ENCODE assay signal across 1 cellular context in the genomic region with DNA sequence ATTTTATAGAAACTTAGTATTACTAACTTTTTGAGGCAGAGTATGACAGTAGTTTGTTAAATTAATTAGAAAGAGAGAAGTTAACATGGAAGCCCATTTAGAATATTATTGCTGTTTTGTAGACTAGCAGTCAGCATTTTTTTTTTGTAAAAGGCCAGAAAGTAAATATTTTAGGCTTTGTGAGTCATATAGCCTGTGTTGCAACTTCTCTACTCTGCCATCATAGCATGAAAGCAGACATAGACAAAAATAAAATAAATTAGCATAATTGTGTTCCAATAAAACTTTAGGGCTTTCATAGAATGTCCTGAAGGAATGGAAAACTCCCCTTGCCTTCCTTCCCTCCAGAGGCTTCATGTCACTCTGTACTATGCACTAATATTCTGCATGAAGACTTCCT.
TF ChIP-seq lines count a peak whose summit lies in the region.

No MANE protein-coding gene starts in this region.

TF ChIP-seq in SK-N-SH treated with all-trans-retinoic acid at 6 μM for 48 hours, 23 proteins besides CTCF, POLR2A, EP300 and RAD21 (continued from another document):
- TF ChIP-seq, protein P1, sequence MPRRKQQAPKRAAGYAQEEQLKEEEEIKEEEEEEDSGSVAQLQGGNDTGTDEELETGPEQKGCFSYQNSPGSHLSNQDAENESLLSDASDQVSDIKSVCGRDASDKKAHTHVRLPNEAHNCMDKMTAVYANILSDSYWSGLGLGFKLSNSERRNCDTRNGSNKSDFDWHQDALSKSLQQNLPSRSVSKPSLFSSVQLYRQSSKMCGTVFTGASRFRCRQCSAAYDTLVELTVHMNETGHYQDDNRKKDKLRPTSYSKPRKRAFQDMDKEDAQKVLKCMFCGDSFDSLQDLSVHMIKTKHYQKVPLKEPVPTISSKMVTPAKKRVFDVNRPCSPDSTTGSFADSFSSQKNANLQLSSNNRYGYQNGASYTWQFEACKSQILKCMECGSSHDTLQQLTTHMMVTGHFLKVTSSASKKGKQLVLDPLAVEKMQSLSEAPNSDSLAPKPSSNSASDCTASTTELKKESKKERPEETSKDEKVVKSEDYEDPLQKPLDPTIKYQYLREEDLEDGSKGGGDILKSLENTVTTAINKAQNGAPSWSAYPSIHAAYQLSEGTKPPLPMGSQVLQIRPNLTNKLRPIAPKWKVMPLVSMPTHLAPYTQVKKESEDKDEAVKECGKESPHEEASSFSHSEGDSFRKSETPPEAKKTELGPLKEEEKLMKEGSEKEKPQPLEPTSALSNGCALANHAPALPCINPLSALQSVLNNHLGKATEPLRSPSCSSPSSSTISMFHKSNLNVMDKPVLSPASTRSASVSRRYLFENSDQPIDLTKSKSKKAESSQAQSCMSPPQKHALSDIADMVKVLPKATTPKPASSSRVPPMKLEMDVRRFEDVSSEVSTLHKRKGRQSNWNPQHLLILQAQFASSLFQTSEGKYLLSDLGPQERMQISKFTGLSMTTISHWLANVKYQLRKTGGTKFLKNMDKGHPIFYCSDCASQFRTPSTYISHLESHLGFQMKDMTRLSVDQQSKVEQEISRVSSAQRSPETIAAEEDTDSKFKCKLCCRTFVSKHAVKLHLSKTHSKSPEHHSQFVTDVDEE (CRISPR knock-in tag; IDR thresholded peaks at IDR 0.05): no peak
- TF ChIP-seq OSR1 (CRISPR knock-in tag; IDR thresholded peaks at IDR 0.05) (no peak), SNAI2 (CRISPR knock-in tag; IDR thresholded peaks at IDR 0.05) (no peak), ZNF8 (CRISPR knock-in tag; IDR thresholded peaks at IDR 0.05) (no peak), ZFP30 (CRISPR knock-in tag; IDR thresholded peaks at IDR 0.05) (no peak), TOX (CRISPR knock-in tag; IDR thresholded peaks at IDR 0.05; ENCODE audit: borderline replicate concordance) (no peak), ESRRG (CRISPR knock-in tag; IDR thresholded peaks at IDR 0.05) (no peak), TCF4 (CRISPR knock-in tag; IDR thresholded peaks at IDR 0.05; ENCODE audit: borderline replicate concordance) (no peak), ZFP3 (CRISPR knock-in tag; IDR thresholded peaks at IDR 0.05) (no peak), PPARA (CRISPR knock-in tag; IDR thresholded peaks at IDR 0.05; ENCODE audit: borderline replicate concordance) (no peak)
- TF ChIP-seq, protein P2, sequence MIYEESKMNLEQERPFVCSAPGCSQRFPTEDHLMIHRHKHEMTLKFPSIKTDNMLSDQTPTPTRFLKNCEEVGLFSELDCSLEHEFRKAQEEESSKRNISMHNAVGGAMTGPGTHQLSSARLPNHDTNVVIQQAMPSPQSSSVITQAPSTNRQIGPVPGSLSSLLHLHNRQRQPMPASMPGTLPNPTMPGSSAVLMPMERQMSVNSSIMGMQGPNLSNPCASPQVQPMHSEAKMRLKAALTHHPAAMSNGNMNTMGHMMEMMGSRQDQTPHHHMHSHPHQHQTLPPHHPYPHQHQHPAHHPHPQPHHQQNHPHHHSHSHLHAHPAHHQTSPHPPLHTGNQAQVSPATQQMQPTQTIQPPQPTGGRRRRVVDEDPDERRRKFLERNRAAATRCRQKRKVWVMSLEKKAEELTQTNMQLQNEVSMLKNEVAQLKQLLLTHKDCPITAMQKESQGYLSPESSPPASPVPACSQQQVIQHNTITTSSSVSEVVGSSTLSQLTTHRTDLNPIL (CRISPR knock-in tag; IDR thresholded peaks at IDR 0.05; ENCODE audit: low read depth): no peak
